ENCODE assay signal across 1 cellular context in genomic region chr1:165492845-165493244, GRCh38.
TF ChIP-seq lines count a peak whose summit lies in the region.

No MANE protein-coding gene starts in this region.

TF ChIP-seq in HEK293, 187 proteins besides CTCF, POLR2A, EP300 and RAD21 (continued from another document):
- no peak for TF ChIP-seq ZBTB11 (tag by site-specific recombination; conservative IDR thresholded peaks at IDR 0.05; ENCODE audit: low read depth)
- TF ChIP-seq ZNF776 (tag by site-specific recombination; IDR thresholded peaks at IDR 0.05; ENCODE audit: borderline replicate concordance), result no peak
- no peak for TF ChIP-seq ZFP37 (tag by site-specific recombination; IDR thresholded peaks at IDR 0.05)
- TF ChIP-seq ZNF341 (tag by site-specific recombination; IDR thresholded peaks at IDR 0.05; ENCODE audit: low read depth), result peak; percentile 76
- TF ChIP-seq ZNF600 (tag by site-specific recombination; IDR thresholded peaks at IDR 0.05), result no peak
- no peak for TF ChIP-seq ELK4 (IDR thresholded peaks at IDR 0.05; ENCODE audit: borderline replicate concordance, low read depth, low read length)
- TF ChIP-seq ZSCAN16 (tag by site-specific recombination; IDR thresholded peaks at IDR 0.05), result no peak
- no peak for TF ChIP-seq ZNF544 (tag by site-specific recombination; IDR thresholded peaks at IDR 0.05)
- no peak for TF ChIP-seq ZNF366 (tag by site-specific recombination; conservative IDR thresholded peaks at IDR 0.05)
- TF ChIP-seq ZSCAN4 (tag by site-specific recombination; IDR thresholded peaks at IDR 0.05), result no peak
- TF ChIP-seq ZNF514 (tag by site-specific recombination; IDR thresholded peaks at IDR 0.05), result no peak
- TF ChIP-seq TRIM28 (IDR thresholded peaks at IDR 0.05; ENCODE audit: borderline replicate concordance, low read length), result no peak
- TF ChIP-seq PRDM6 (tag by site-specific recombination; IDR thresholded peaks at IDR 0.05), result 0 out of 2 replicates have a peak, but pooled peaks have one; percentile 31
- no peak for TF ChIP-seq GFI1B (tag by site-specific recombination; IDR thresholded peaks at IDR 0.05)
- TF ChIP-seq ZBTB44 (tag by site-specific recombination; IDR thresholded peaks at IDR 0.05), result no peak
- TF ChIP-seq GLIS1 (tag by site-specific recombination; IDR thresholded peaks at IDR 0.05), result peak; percentile 54
- no peak for TF ChIP-seq ZNF488 (tag by site-specific recombination; IDR thresholded peaks at IDR 0.05)
- no peak for TF ChIP-seq ZNF175 (tag by site-specific recombination; IDR thresholded peaks at IDR 0.05)
- no peak for TF ChIP-seq ZNF692 (tag by site-specific recombination; IDR thresholded peaks at IDR 0.05)
- TF ChIP-seq ZIC2 (tag by site-specific recombination; IDR thresholded peaks at IDR 0.05), result peak; percentile 94
- TF ChIP-seq ZNF140 (tag by site-specific recombination; IDR thresholded peaks at IDR 0.05), result no peak
- no peak for TF ChIP-seq ZNF629 (tag by site-specific recombination; IDR thresholded peaks at IDR 0.05)
- no peak for TF ChIP-seq ZNF239 (tag by site-specific recombination; IDR thresholded peaks at IDR 0.05)
- TF ChIP-seq MYNN (tag by site-specific recombination; IDR thresholded peaks at IDR 0.05; ENCODE audit: borderline replicate concordance), result no peak
- TF ChIP-seq ZNF18 (tag by site-specific recombination; IDR thresholded peaks at IDR 0.05), result no peak
- TF ChIP-seq KLF1 (tag by site-specific recombination; IDR thresholded peaks at IDR 0.05), result no peak
- TF ChIP-seq ZNF24 (tag by site-specific recombination; IDR thresholded peaks at IDR 0.05), result no peak
- TF ChIP-seq ZNF585B (tag by site-specific recombination; IDR thresholded peaks at IDR 0.05), result peak; percentile 67
TF ChIP-seq in HEK293: peak in this region for 5.
